In the genomic region with DNA sequence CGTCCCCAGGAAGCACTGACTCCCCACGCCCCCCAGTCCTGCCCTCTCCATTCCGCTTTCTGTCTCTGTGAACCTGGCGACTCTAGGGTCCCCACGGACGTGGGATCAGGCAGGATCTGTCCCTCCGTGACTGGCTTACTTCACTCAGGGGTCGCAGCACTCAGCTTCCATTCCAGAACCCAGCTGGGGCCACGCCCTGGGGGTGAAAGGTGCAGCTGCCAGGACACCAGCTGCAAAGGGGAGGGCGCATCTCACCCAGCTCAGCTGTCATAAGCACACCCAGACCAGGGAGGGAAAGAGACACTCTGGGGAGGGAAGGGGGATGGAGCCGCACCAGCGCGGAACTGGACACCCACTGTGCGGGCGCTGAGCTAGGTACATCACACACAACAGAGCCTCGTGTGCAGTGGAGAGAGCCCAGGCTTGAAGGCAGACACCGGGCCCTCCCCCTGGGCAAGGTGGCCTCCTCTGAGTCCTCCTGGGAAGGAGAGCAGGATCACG, we compare ENCODE assay signal across 18 cellular contexts. TPM values are rescaled to one million over a fixed set of nuclear protein-coding genes. Genes with fewer than 3 reads are reported as not detected.
DNase-seq lines count a peak whose midpoint lies in the region; ATAC-seq and TF ChIP-seq lines count a peak whose summit lies in the region.
"Had no signal": no experiment of that assay in that cellular context is flagged by ENCODE, and none has a peak within 500 bp of the region (broad histone marks: within the 10 kb centered on the region; RNA-seq: fewer than 3 reads in every experiment).

No MANE protein-coding gene starts in this region.

- no peak overlapping the region for H2AFZ ChIP-seq in KMS-11 (ENCODE audit: low read depth)
- no peak overlapping the region for H2AFZ ChIP-seq in SK-N-SH (ENCODE audit: low read depth)
- H2AFZ ChIP-seq in neural progenitor cell (replicated peaks): no peak overlapping the region

- peak overlapping the region; percentile 81 for H3K27ac Mint-ChIP-seq in neural progenitor cell
- H3K27ac Mint-ChIP-seq in activated T-helper 2 cell treated with anti-CD3 and anti-CD28 coated beads, Interferon-gamma antibody, Interleukin-2, Interleukin-4, amounts not matched to agents 10 μg/mL and 5 μg/mL and 100 μg/mL, durations not matched to agents 14 hours and 24 hours and 36 hours: no peak overlapping the region
- H3K27ac Mint-ChIP-seq: CD4-positive, alpha-beta T cell; stimulated activated naive B cell treated with anti-CD40 and anti-IgM and Interleukin-4, amounts not matched to agents 10 μg/mL and 1 μg/mL and 100 μg/mL, for 72 hours had no signal

- peaks cover 7% of the 10 kb centered on the region for H3K4me1 Mint-ChIP-seq in neural progenitor cell
- peaks cover 12% of the 10 kb centered on the region for H3K4me1 Mint-ChIP-seq in activated T-helper 2 cell treated with anti-CD3 and anti-CD28 coated beads, Interferon-gamma antibody, Interleukin-2, Interleukin-4, amounts not matched to agents 10 μg/mL and 5 μg/mL and 100 μg/mL, durations not matched to agents 14 hours and 24 hours and 36 hours (ENCODE audit: low read depth)

- H3K27ac ChIP-seq in BLaER1 (no peak overlapping the region), KMS-11 (peak overlapping the region; percentile 84), SK-N-SH (ENCODE audit: low read depth in 2 of 2, low read length in 1 of 2) (peak overlapping the region; percentile 11 to 84; a peak in 3 of 4 replicates), neural progenitor cell (no peak overlapping the region)
- H3K27ac ChIP-seq: brain microvascular endothelial cell, lower lobe of right lung, ovary had no signal

- DNase-seq in SK-N-SH (peak; percentile 88), neural progenitor cell (ENCODE audit: low spot score) (no peak), GM10266 (ENCODE audit: extremely low spot score) (no peak), SIG-M5 (lab: John Stamatoyannopoulos, UW) (no peak)
- DNase-seq in activated T-helper 2 cell treated with anti-CD3 and anti-CD28 coated beads, Interferon-gamma antibody, Interleukin-2, Interleukin-4, amounts not matched to agents 10 μg/mL and 5 μg/mL and 100 μg/mL, durations not matched to agents 14 hours and 24 hours and 36 hours (ENCODE audit: low spot score): no peak
- DNase-seq: activated CD4-positive, alpha-beta T cell treated with anti-CD3 and anti-CD28 coated beads, Interleukin-2, amount 50 U/mL, for 48 hours; brain microvascular endothelial cell; CD4-positive, alpha-beta T cell; heart right ventricle; lower lobe of right lung; ovary; stimulated activated CD4-positive, alpha-beta T cell treated with anti-CD3 and anti-CD28 coated beads, Interleukin-2, amount 100 ng/mL, for 48 hours; stimulated activated naive B cell treated with anti-CD40 and anti-IgM and Interleukin-4, amounts not matched to agents 10 μg/mL and 1 μg/mL and 100 μg/mL, for 72 hours; T-helper 17 cell had no signal

- H3K79me2 ChIP-seq in KMS-11 (ENCODE audit: insufficient read depth, low read depth) (no peaks in the 10 kb centered on the region), SK-N-SH (ENCODE audit: insufficient read depth) (no peaks in the 10 kb centered on the region), neural progenitor cell (ENCODE audit: low read depth) (no peaks in the 10 kb centered on the region)

- H3K27me3 ChIP-seq in BLaER1 (peaks cover 32% of the 10 kb centered on the region), KMS-11 (ENCODE audit: insufficient read depth, low read depth) (no peaks in the 10 kb centered on the region), SK-N-SH (ENCODE audit: insufficient read depth) (no peaks in the 10 kb centered on the region), neural progenitor cell (no peaks in the 10 kb centered on the region)
- H3K27me3 ChIP-seq: brain microvascular endothelial cell, heart right ventricle, ovary had no signal

- H3K9me3 ChIP-seq in BLaER1: no peaks in the 10 kb centered on the region
- no peaks in the 10 kb centered on the region for H3K9me3 ChIP-seq in SK-N-SH
- no peaks in the 10 kb centered on the region for H3K9me3 ChIP-seq in neural progenitor cell (ENCODE audit: low read depth)
- H3K9me3 ChIP-seq: heart right ventricle, lower lobe of right lung, ovary had no signal

- no peaks in the 10 kb centered on the region for H3K9me2 ChIP-seq in SK-N-SH

- 72% methylated on average over 16 of the region's 18 CpGs for WGBS in SK-N-SH (ENCODE audit: low lambda C conversion rate)

- no peak overlapping the region for H3K4me3 Mint-ChIP-seq in neural progenitor cell
- H3K4me3 Mint-ChIP-seq in activated T-helper 2 cell treated with anti-CD3 and anti-CD28 coated beads, Interferon-gamma antibody, Interleukin-2, Interleukin-4, amounts not matched to agents 10 μg/mL and 5 μg/mL and 100 μg/mL, durations not matched to agents 14 hours and 24 hours and 36 hours (ENCODE audit: low read depth): no peak overlapping the region
- H3K4me3 Mint-ChIP-seq: CD4-positive, alpha-beta T cell; stimulated activated naive B cell treated with anti-CD40 and anti-IgM and Interleukin-4, amounts not matched to agents 10 μg/mL and 1 μg/mL and 100 μg/mL, for 72 hours had no signal

- no peak for ATAC-seq in HG03097 (IDR thresholded peaks at IDR 0.05; ENCODE audit: low FRiP score, unreplicated experiment)
- ATAC-seq: stimulated activated naive B cell treated with anti-CD40 and anti-IgM and Interleukin-4, amounts not matched to agents 10 μg/mL and 1 μg/mL and 100 μg/mL, for 72 hours; T-helper 17 cell had no signal

- CTCF ChIA-PET in SK-N-SH (lab: Yijun Ruan, JAX): interaction anchor here (0.9 to 5.5 kb wide), 20 partner anchors 8 to 163 kb away, joined by 3 to 45 read pairs (median 5); partner anchors contain the start of gene UTS2R

- H3K4me3 ChIP-seq in BLaER1: no peak overlapping the region
- H3K4me3 ChIP-seq in KMS-11 (IDR thresholded peaks at IDR 0.05; ENCODE audit: insufficient read depth, low read depth, low read length): no peak overlapping the region
- H3K4me3 ChIP-seq in SK-N-SH (ENCODE audit: low read depth in 2 of 2, low read length in 1 of 2): no peak overlapping the region
- H3K4me3 ChIP-seq in neural progenitor cell: no peak overlapping the region
- H3K4me3 ChIP-seq: lower lobe of right lung, ovary had no signal

- H3K4me1 ChIP-seq in BLaER1 (peaks cover 39% of the 10 kb centered on the region), KMS-11 (ENCODE audit: low read depth, poor library complexity, severe bottlenecking) (peaks cover 57% of the 10 kb centered on the region), SK-N-SH (ENCODE audit: control insufficient read depth in 1 of 2, insufficient read depth in 2 of 2, low read depth in 1 of 2, low read length in 1 of 2) (peaks cover 9 to 35% of the 10 kb centered on the region in 2 experiments; a peak in 3 of 4 replicates), neural progenitor cell (no peaks in the 10 kb centered on the region)

- peaks cover 3% of the 10 kb centered on the region for H3K27me3 Mint-ChIP-seq in neural progenitor cell (ENCODE audit: insufficient read depth, low read depth)
- no peaks in the 10 kb centered on the region for H3K27me3 Mint-ChIP-seq in activated T-helper 2 cell treated with anti-CD3 and anti-CD28 coated beads, Interferon-gamma antibody, Interleukin-2, Interleukin-4, amounts not matched to agents 10 μg/mL and 5 μg/mL and 100 μg/mL, durations not matched to agents 14 hours and 24 hours and 36 hours (ENCODE audit: low read depth)
- H3K27me3 Mint-ChIP-seq: CD4-positive, alpha-beta T cell; stimulated activated naive B cell treated with anti-CD40 and anti-IgM and Interleukin-4, amounts not matched to agents 10 μg/mL and 1 μg/mL and 100 μg/mL, for 72 hours; T-helper 17 cell had no signal

- intact Hi-C loops in activated T-helper 2 cell treated with anti-CD3 and anti-CD28 coated beads, Interferon-gamma antibody, Interleukin-2, Interleukin-4, amounts not matched to agents 10 μg/mL and 5 μg/mL and 100 μg/mL, durations not matched to agents 14 hours and 24 hours and 36 hours (cut with micrococcal nuclease): no loop called here

- TF ChIP-seq EP300 in SK-N-SH (IDR thresholded peaks at IDR 0.05; ENCODE audit: borderline replicate concordance in 1 of 2, low read depth in 1 of 2, low read length in 1 of 2): no peak; a peak in 1 of 4 replicates

- TF ChIP-seq RAD21 in SK-N-SH (IDR thresholded peaks at IDR 0.05; ENCODE audit: low read length): no peak

- H3F3A ChIP-seq in SK-N-SH (replicated peaks; ENCODE audit: insufficient read depth) (peaks cover 11% of the 10 kb centered on the region), neural progenitor cell (ENCODE audit: low read depth) (no peaks in the 10 kb centered on the region)

- H3K36me3 Mint-ChIP-seq in neural progenitor cell: peaks cover 13% of the 10 kb centered on the region
- H3K36me3 Mint-ChIP-seq in activated T-helper 2 cell treated with anti-CD3 and anti-CD28 coated beads, Interferon-gamma antibody, Interleukin-2, Interleukin-4, amounts not matched to agents 10 μg/mL and 5 μg/mL and 100 μg/mL, durations not matched to agents 14 hours and 24 hours and 36 hours (ENCODE audit: low read depth): peaks cover 20% of the 10 kb centered on the region

- H3K36me3 ChIP-seq in BLaER1: peaks cover 39% of the 10 kb centered on the region
- H3K36me3 ChIP-seq in KMS-11 (ENCODE audit: insufficient read depth): no peaks in the 10 kb centered on the region
- H3K36me3 ChIP-seq in SK-N-SH (replicated peaks in 1 of 2; ENCODE audit: control insufficient read depth in 1 of 2, insufficient read depth in 2 of 2, low read length in 1 of 2): peaks cover 2 to 5% of the 10 kb centered on the region in 2 experiments
- H3K36me3 ChIP-seq in neural progenitor cell: no peaks in the 10 kb centered on the region
- H3K36me3 ChIP-seq: brain microvascular endothelial cell, ovary had no signal

- POLR2A ChIA-PET in SK-N-SH (lab: Yijun Ruan, JAX): interaction anchor here (0.7 to 1.2 kb wide), 3 partner anchors 14 to 117 kb away, joined by 3 to 4 read pairs (median 4); no protein-coding TSS in a partner anchor

- no peak for TF ChIP-seq CTCF in KMS-11 (conservative IDR thresholded peaks at IDR 0.05; ENCODE audit: low read depth, low read length)
- no peak for TF ChIP-seq CTCF in SK-N-SH (IDR thresholded peaks at IDR 0.05)
- TF ChIP-seq CTCF in neural progenitor cell (IDR thresholded peaks at IDR 0.05): no peak
- TF ChIP-seq CTCF in GM10266 (IDR thresholded peaks at IDR 0.05; ENCODE audit: control insufficient read depth, insufficient read depth, low read depth, missing control alignments): no peak

- H3K9ac ChIP-seq in BLaER1: no peak overlapping the region
- H3K9ac ChIP-seq in KMS-11: no peak overlapping the region
- no peak overlapping the region for H3K9ac ChIP-seq in SK-N-SH
- no peak overlapping the region for H3K9ac ChIP-seq in neural progenitor cell

- H3K4me2 ChIP-seq in BLaER1 (peak overlapping the region; percentile 82), KMS-11 (peak overlapping the region; percentile 84), SK-N-SH (peak overlapping the region; percentile 4; the same call in 1 of the 2 replicates), neural progenitor cell (no peak overlapping the region)

- H4K20me1 ChIP-seq in BLaER1 (peaks cover 92% of the 10 kb centered on the region), KMS-11 (ENCODE audit: insufficient read depth) (no peaks in the 10 kb centered on the region), SK-N-SH (ENCODE audit: insufficient read depth) (no peaks in the 10 kb centered on the region), neural progenitor cell (ENCODE audit: low read depth) (no peaks in the 10 kb centered on the region)

- no peaks in the 10 kb centered on the region for H3K9me3 Mint-ChIP-seq in neural progenitor cell
- no peaks in the 10 kb centered on the region for H3K9me3 Mint-ChIP-seq in activated T-helper 2 cell treated with anti-CD3 and anti-CD28 coated beads, Interferon-gamma antibody, Interleukin-2, Interleukin-4, amounts not matched to agents 10 μg/mL and 5 μg/mL and 100 μg/mL, durations not matched to agents 14 hours and 24 hours and 36 hours
- H3K9me3 Mint-ChIP-seq: CD4-positive, alpha-beta T cell; stimulated activated naive B cell treated with anti-CD40 and anti-IgM and Interleukin-4, amounts not matched to agents 10 μg/mL and 1 μg/mL and 100 μg/mL, for 72 hours had no signal

RNA-seq across cellular contexts. Expression of gene HEXD, which starts 18.5 kb away (rescaled TPM):
- 38.8 and 43.1 TPM in 2 replicates for polyA plus RNA-seq in SK-N-SH (2012; rRNA removed)
- polyA plus RNA-seq in SK-N-SH (2012; cell fraction: cytosol; rRNA removed): 10.8 and 18.1 TPM in 2 replicates
- 328 and 454 TPM in 2 replicates for polyA plus RNA-seq in SK-N-SH (2012; cell fraction: nucleus; rRNA removed)
- total RNA-seq in neural progenitor cell (ENCODE audit: low replicate concordance): 22.3 and 41.8 TPM in 2 replicates
- 36.6 and 36.7 TPM in 2 replicates for total RNA-seq in activated T-helper 2 cell treated with anti-CD3 and anti-CD28 coated beads, Interferon-gamma antibody, Interleukin-2, Interleukin-4, amounts not matched to agents 10 μg/mL and 5 μg/mL and 100 μg/mL, durations not matched to agents 14 hours and 24 hours and 36 hours

RNA-seq across cellular contexts. Expression of gene OGFOD3, which starts 18.7 kb away (rescaled TPM):
- 57.1 and 68.2 TPM in 2 replicates for polyA plus RNA-seq in SK-N-SH (2012; rRNA removed)
- polyA plus RNA-seq in SK-N-SH (2012; cell fraction: cytosol; rRNA removed): 38.7 and 54.7 TPM in 2 replicates
- polyA plus RNA-seq in SK-N-SH (2012; cell fraction: nucleus; rRNA removed): 67.2 and 94.3 TPM in 2 replicates
- total RNA-seq in neural progenitor cell (ENCODE audit: low replicate concordance): 26.8 and 34.2 TPM in 2 replicates
- total RNA-seq in activated T-helper 2 cell treated with anti-CD3 and anti-CD28 coated beads, Interferon-gamma antibody, Interleukin-2, Interleukin-4, amounts not matched to agents 10 μg/mL and 5 μg/mL and 100 μg/mL, durations not matched to agents 14 hours and 24 hours and 36 hours: 29.1 and 30.5 TPM in 2 replicates

RNA-seq across cellular contexts. Expression of gene UTS2R, which starts 28.1 kb away (rescaled TPM):
- polyA plus RNA-seq in SK-N-SH (2012; rRNA removed): not detected in 2 replicates
- not detected in 2 replicates for polyA plus RNA-seq in SK-N-SH (2012; cell fraction: cytosol; rRNA removed)
- polyA plus RNA-seq in SK-N-SH (2012; cell fraction: nucleus; rRNA removed): not detected in 2 replicates
- 0.46 TPM in 1 of 2 replicates, not detected in the other for total RNA-seq in neural progenitor cell (ENCODE audit: low replicate concordance)
- total RNA-seq in activated T-helper 2 cell treated with anti-CD3 and anti-CD28 coated beads, Interferon-gamma antibody, Interleukin-2, Interleukin-4, amounts not matched to agents 10 μg/mL and 5 μg/mL and 100 μg/mL, durations not matched to agents 14 hours and 24 hours and 36 hours: 0.18 TPM in 1 of 2 replicates, not detected in the other
- total RNA-seq: CD4-positive, alpha-beta T cell; lower lobe of right lung; M059J; ovary; T-helper 17 cell had no signal
- polyA plus RNA-seq: ovary had no signal

RNA-seq across cellular contexts. Expression of gene TEX19, which starts 40.6 kb away (rescaled TPM):
- polyA plus RNA-seq in SK-N-SH (2012; rRNA removed): 0.10 and 0.11 TPM in 2 replicates
- polyA plus RNA-seq in SK-N-SH (2012; cell fraction: cytosol; rRNA removed): 0.08 and 0.12 TPM in 2 replicates
- polyA plus RNA-seq in SK-N-SH (2012; cell fraction: nucleus; rRNA removed): 0.08 and 0.11 TPM in 2 replicates
- total RNA-seq in neural progenitor cell (ENCODE audit: low replicate concordance): 0.19 TPM in 1 of 2 replicates, not detected in the other
- total RNA-seq in activated T-helper 2 cell treated with anti-CD3 and anti-CD28 coated beads, Interferon-gamma antibody, Interleukin-2, Interleukin-4, amounts not matched to agents 10 μg/mL and 5 μg/mL and 100 μg/mL, durations not matched to agents 14 hours and 24 hours and 36 hours: not detected in 2 replicates
- total RNA-seq: CD4-positive, alpha-beta T cell; heart right ventricle; lower lobe of right lung; ovary; T-helper 17 cell had no signal
- polyA plus RNA-seq: heart right ventricle, ovary had no signal

RNA-seq across cellular contexts. Expression of gene CYBC1, which starts 50.9 kb away (rescaled TPM):
- polyA plus RNA-seq in SK-N-SH (2012; rRNA removed): 160 and 165 TPM in 2 replicates
- 97.3 and 115 TPM in 2 replicates for polyA plus RNA-seq in SK-N-SH (2012; cell fraction: cytosol; rRNA removed)
- polyA plus RNA-seq in SK-N-SH (2012; cell fraction: nucleus; rRNA removed): 403 and 584 TPM in 2 replicates
- 75.1 and 87.9 TPM in 2 replicates for total RNA-seq in neural progenitor cell (ENCODE audit: low replicate concordance)
- 252 and 265 TPM in 2 replicates for total RNA-seq in activated T-helper 2 cell treated with anti-CD3 and anti-CD28 coated beads, Interferon-gamma antibody, Interleukin-2, Interleukin-4, amounts not matched to agents 10 μg/mL and 5 μg/mL and 100 μg/mL, durations not matched to agents 14 hours and 24 hours and 36 hours

Comparison
In these comparisons a context has a peak if more than half of its experiments do, and no peak if none do; other contexts are left out.
1. H3K27ac ChIP-seq: peak in KMS-11 (single experiment) and SK-N-SH (2 of 2); none in BLaER1 (single experiment) and neural progenitor cell (single experiment).